26 cellular contexts compared by ENCODE assay signal in the genomic region with DNA sequence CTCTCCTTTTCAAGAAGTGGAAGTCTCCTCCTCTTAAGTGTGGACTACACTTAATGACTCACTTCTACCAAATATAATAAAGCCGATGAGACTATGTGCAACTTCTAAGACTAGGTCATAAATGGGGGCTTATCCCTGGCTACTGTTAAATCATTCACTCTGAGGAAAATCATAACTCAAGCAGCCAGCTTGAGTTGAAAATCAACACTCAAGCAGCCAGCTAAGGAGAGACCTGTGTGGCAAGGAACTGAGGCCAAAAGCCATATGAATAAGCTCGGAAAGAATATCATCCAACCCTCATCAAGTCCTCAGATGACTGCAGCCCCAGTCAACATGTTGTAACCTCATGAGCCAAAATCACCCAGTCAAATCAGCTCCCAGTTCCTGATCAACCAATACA. TPM values are rescaled to one million over a fixed set of nuclear protein-coding genes. Genes with fewer than 3 reads are reported as not detected.
DNase-seq lines count a peak whose midpoint lies in the region; ATAC-seq and TF ChIP-seq lines count a peak whose summit lies in the region.
"Had no signal": no experiment of that assay in that cellular context is flagged by ENCODE, and none has a peak within 500 bp of the region (broad histone marks: within the 10 kb centered on the region; RNA-seq: fewer than 3 reads in every experiment).

No MANE protein-coding gene starts in this region.

- ATAC-seq in lower lobe of right lung, result peak; percentile 82 to 90
- ATAC-seq: gastrocnemius medialis, GM12878, left colon had no signal

- TF ChIP-seq CTCF in AG09309 (IDR thresholded peaks at IDR 0.05; ENCODE audit: control insufficient read depth, insufficient read depth, low read depth, low read length, missing control alignments), result no peak
- TF ChIP-seq CTCF in LNCaP clone FGC (IDR thresholded peaks at IDR 0.05; ENCODE audit: control insufficient read depth, extremely low read depth, insufficient read depth), result no peak
- TF ChIP-seq CTCF in cardiac fibroblast (IDR thresholded peaks at IDR 0.05; ENCODE audit: low read depth, low read length), result no peak
- no peak for TF ChIP-seq CTCF in lower lobe of right lung (IDR thresholded peaks at IDR 0.05)

- intact Hi-C loops in lower lobe of right lung (cut with DNase I), result no loop called here

- H3K4me3 ChIP-seq in AG09309 (ENCODE audit: control insufficient read depth, low read depth, low read length), result no peak overlapping the region
- no peak overlapping the region for H3K4me3 ChIP-seq in LNCaP clone FGC (ENCODE audit: low read depth, low read length)
- no peak overlapping the region for H3K4me3 ChIP-seq in cardiac fibroblast (replicated peaks in 1 of 2; ENCODE audit: low read depth in 2 of 2, low read length in 2 of 2)
- H3K4me3 ChIP-seq in lower lobe of right lung, result no peak overlapping the region
- H3K4me3 ChIP-seq: colonic mucosa, gastrocnemius medialis, GM12878, psoas muscle had no signal

- no peak overlapping the region for H3K27ac ChIP-seq in lower lobe of right lung
- H3K27ac ChIP-seq: colonic mucosa, gastrocnemius medialis, psoas muscle had no signal

- no peaks in the 10 kb centered on the region for H3K4me1 ChIP-seq in lower lobe of right lung
- H3K4me1 ChIP-seq: colonic mucosa, gastrocnemius medialis, psoas muscle had no signal

- H3K36me3 ChIP-seq in lower lobe of right lung, result peaks cover 95% of the 10 kb centered on the region
- H3K36me3 ChIP-seq: colonic mucosa had no signal

- H3K9me3 ChIP-seq in lower lobe of right lung, result no peaks in the 10 kb centered on the region
- H3K9me3 ChIP-seq: colonic mucosa, gastrocnemius medialis, psoas muscle had no signal

- DNase-seq in AG09309 (ENCODE audit: low read depth), result peak; percentile 45
- peak; percentile 78 for DNase-seq in LNCaP clone FGC (ENCODE audit: low read depth)
- peak; percentile 5 to 53 for DNase-seq in cardiac fibroblast (ENCODE audit: low read depth in 2 of 2)
- no peak for DNase-seq in lower lobe of right lung
- no peak for DNase-seq in SW 1271 (lab: John Stamatoyannopoulos, UW)
- DNase-seq in CD1c-positive myeloid dendritic cell (ENCODE audit: extremely low spot score), result no peak
- DNase-seq in NCI-H146 (lab: John Stamatoyannopoulos, UW), result no peak
- DNase-seq in NCI-H69 (lab: John Stamatoyannopoulos, UW), result no peak
- DNase-seq: activated CD4-positive, alpha-beta T cell treated with anti-CD3 and anti-CD28 coated beads, Interleukin-2, amount 10 ng/mL, durations not matched to agents 24 days and 14 days; activated CD8-positive, alpha-beta memory T cell treated with anti-CD3 and anti-CD28 coated beads, Interleukin-2, amount 50 U/mL, for 4 hours; activated effector memory CD4-positive, alpha-beta T cell treated with Interleukin-2 at 50 U/mL for 16 hours; aorta; colonic mucosa; DMS 273 treated with DMSO at 0.1 percent for 48 hours; gastrocnemius medialis; GDM1; H7; left colon; midbrain; NCI-H2081 treated with DMSO at 0.1 percent for 48 hours; NCI-H446 treated with DMSO at 0.1 percent for 48 hours; NK-92 treated with Interleukin-12 subunit alpha and Interleukin-12 subunit beta, amount 100 ng/mL, for 24 hours; psoas muscle; RPMI8226; stimulated activated CD4-positive, alpha-beta T cell treated with anti-CD3 and anti-CD28 coated beads, Interleukin-4, amount 100 ng/mL, for 4 hours had no signal

- no peaks in the 10 kb centered on the region for H3K27me3 ChIP-seq in lower lobe of right lung (ENCODE audit: low read depth)
- H3K27me3 ChIP-seq: colonic mucosa, gastrocnemius medialis had no signal

RNA-seq across cellular contexts. Expression of gene PSMG1, which starts 49.7 kb away (rescaled TPM):
- total RNA-seq in lower lobe of right lung, result 19.1 TPM

Comparison
In these comparisons a context has a peak if more than half of its experiments do, and no peak if none do; other contexts are left out.
1. DNase-seq: peak in AG09309 (single experiment), LNCaP clone FGC (single experiment) and cardiac fibroblast (2 of 2); none in lower lobe of right lung (single experiment), SW 1271 (0 of 2), CD1c-positive myeloid dendritic cell (single experiment), NCI-H146 (single experiment) and NCI-H69 (single experiment).